In the genomic region with DNA sequence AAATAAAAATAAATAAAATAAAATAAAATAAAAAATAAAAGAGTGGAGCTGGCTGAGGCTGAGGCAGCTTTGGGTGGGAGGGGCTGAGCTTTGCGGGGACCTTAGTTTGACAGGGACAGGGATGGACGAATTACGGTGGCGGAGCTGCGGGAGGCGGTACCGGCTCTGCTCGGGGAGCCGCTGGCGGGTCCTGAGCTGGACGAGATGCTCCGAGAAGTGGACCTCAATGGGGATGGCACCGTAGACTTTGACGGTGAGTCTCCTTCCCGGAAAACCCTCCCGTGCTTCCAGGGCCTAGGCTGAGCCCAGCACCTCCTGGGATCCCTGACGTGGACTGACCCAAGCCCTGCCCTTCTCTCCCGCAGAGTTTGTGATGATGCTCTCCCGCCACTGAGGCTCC, we compare ENCODE assay signal across 24 cellular contexts. TPM values are rescaled to one million over a fixed set of nuclear protein-coding genes. Genes with fewer than 3 reads are reported as not detected.
DNase-seq lines count a peak whose midpoint lies in the region; ATAC-seq and TF ChIP-seq lines count a peak whose summit lies in the region.
"Had no signal": no experiment of that assay in that cellular context is flagged by ENCODE, and none has a peak within 500 bp of the region (broad histone marks: within the 10 kb centered on the region; RNA-seq: fewer than 3 reads in every experiment).

No MANE protein-coding gene starts in this region.

- no peaks in the 10 kb centered on the region for H3K9me3 ChIP-seq in OCI-LY7 (ENCODE audit: low read length)
- H3K9me3 ChIP-seq: A549, MG63 had no signal

- POLR2A ChIA-PET in OCI-LY7 (lab: Charles Lee): interaction anchor here (1.1 to 5.3 kb wide), 4 partner anchors 9 to 21 kb away, joined by 7 to 38 read pairs (median 25); partner anchors contain the start of genes PTPRCAP and TMEM134

- DNase-seq in H7: peak; percentile 46
- no peak for DNase-seq in OCI-LY7 (ENCODE audit: low spot score)
- DNase-seq in naive B cell: no peak
- no peak for DNase-seq in stimulated activated naive B cell treated with anti-CD40 and anti-IgM and Interleukin-4, amounts not matched to agents 10 μg/mL and 1 μg/mL and 100 μg/mL, for 72 hours
- DNase-seq in stimulated activated CD4-positive, alpha-beta T cell treated with anti-CD3 and anti-CD28 coated beads, Interleukin-1b, Interleukin-23, amount 100 ng/mL, for 48 hours: no peak
- no peak for DNase-seq in CD1c-positive myeloid dendritic cell (ENCODE audit: extremely low spot score)
- DNase-seq: Calu3; DMS79 treated with DMSO at 0.1 percent for 48 hours; KBM-7; MG63; NCI-H2029; NCI-H446; NCI-H526; NCI-H82; NK-92 treated with Interleukin-12 subunit alpha and Interleukin-12 subunit beta, amount 100 ng/mL, for 24 hours; SIG-M5; SW 1271 had no signal

- no peaks in the 10 kb centered on the region for H3K27me3 ChIP-seq in H7 (ENCODE audit: control insufficient read depth, insufficient read depth, low read length)
- H3K27me3 ChIP-seq: MG63 had no signal

- ATAC-seq in naive B cell (ENCODE audit: low read depth in 2 of 2): no peak
- ATAC-seq in stimulated activated naive B cell treated with anti-CD40 and anti-IgM and Interleukin-4, amounts not matched to agents 10 μg/mL and 1 μg/mL and 100 μg/mL, for 72 hours (replicated peaks): no peak
- ATAC-seq in HG02623 (IDR thresholded peaks at IDR 0.05; ENCODE audit: unreplicated experiment): no peak
- ATAC-seq: A549, HepG2, Panc1 had no signal

- H3K27me3 Mint-ChIP-seq in naive B cell: no peaks in the 10 kb centered on the region
- no peaks in the 10 kb centered on the region for H3K27me3 Mint-ChIP-seq in stimulated activated naive B cell treated with anti-CD40 and anti-IgM and Interleukin-4, amounts not matched to agents 10 μg/mL and 1 μg/mL and 100 μg/mL, for 72 hours

- H3K4me3 ChIP-seq in H7 (ENCODE audit: insufficient read depth, low read depth, low read length): no peak overlapping the region
- no peak overlapping the region for H3K4me3 ChIP-seq in OCI-LY7 (ENCODE audit: low read depth, low read length, poor library complexity, severe bottlenecking)
- H3K4me3 ChIP-seq: A549, MG63, SK-N-MC had no signal

- intact Hi-C loops in OCI-LY7 (cut with micrococcal nuclease; ENCODE audit: unreplicated experiment): loop anchor here (1.0 kb wide), 1 partner anchor 9 kb away; no protein-coding TSS in a partner anchor

- no peaks in the 10 kb centered on the region for H3K79me2 ChIP-seq in OCI-LY7 (ENCODE audit: insufficient read depth, low read depth, low read length)

- H3K27ac ChIP-seq in OCI-LY7 (ENCODE audit: low read depth, low read length, poor library complexity, severe bottlenecking): peak overlapping the region; percentile 97
- H3K27ac ChIP-seq: A549, C4-2B, SK-N-MC had no signal

- CTCF ChIA-PET in OCI-LY7 (lab: Charles Lee; ENCODE audit: unreplicated experiment): no interaction called here

- peak overlapping the region in 3 of 8 donors; percentile 59 to 79 (median 61) for H3K4me3 Mint-ChIP-seq in naive B cell
- H3K4me3 Mint-ChIP-seq in stimulated activated naive B cell treated with anti-CD40 and anti-IgM and Interleukin-4, amounts not matched to agents 10 μg/mL and 1 μg/mL and 100 μg/mL, for 72 hours: no peak overlapping the region

- H3K36me3 ChIP-seq in H7 (replicated peaks; ENCODE audit: control insufficient read depth, insufficient read depth, low read length) (no peaks in the 10 kb centered on the region), OCI-LY7 (ENCODE audit: insufficient read depth, low read length) (no peaks in the 10 kb centered on the region)
- H3K36me3 ChIP-seq: MG63 had no signal

- H3K36me3 Mint-ChIP-seq in naive B cell: peaks cover 0 to 7% of the 10 kb centered on the region in 2 donors
- no peaks in the 10 kb centered on the region for H3K36me3 Mint-ChIP-seq in stimulated activated naive B cell treated with anti-CD40 and anti-IgM and Interleukin-4, amounts not matched to agents 10 μg/mL and 1 μg/mL and 100 μg/mL, for 72 hours

- no peaks in the 10 kb centered on the region for H3K9me2 ChIP-seq in OCI-LY7 (ENCODE audit: insufficient read depth, low read length)

- H3K4me1 Mint-ChIP-seq in naive B cell: peaks cover 37 to 60% (median 59%) of the 10 kb centered on the region in 3 donors
- H3K4me1 Mint-ChIP-seq in stimulated activated naive B cell treated with anti-CD40 and anti-IgM and Interleukin-4, amounts not matched to agents 10 μg/mL and 1 μg/mL and 100 μg/mL, for 72 hours: peaks cover 35 to 75% of the 10 kb centered on the region in 2 donors

- BruUV-seq in OCI-LY7 (replicated peaks; lab: Mats Ljungman, UMichigan): no TSS peak

- peaks cover 43% of the 10 kb centered on the region for H3K4me1 ChIP-seq in OCI-LY7 (ENCODE audit: insufficient read depth, low read length, poor library complexity, severe bottlenecking)

- H3K4me2 ChIP-seq in OCI-LY7 (ENCODE audit: low read length): peak overlapping the region; percentile 79
- H3K4me2 ChIP-seq: A549 had no signal

- no peaks in the 10 kb centered on the region for H4K20me1 ChIP-seq in OCI-LY7 (ENCODE audit: insufficient read depth, low read length)

- H3K9me3 Mint-ChIP-seq in naive B cell: no peaks in the 10 kb centered on the region
- H3K9me3 Mint-ChIP-seq in stimulated activated naive B cell treated with anti-CD40 and anti-IgM and Interleukin-4, amounts not matched to agents 10 μg/mL and 1 μg/mL and 100 μg/mL, for 72 hours: no peaks in the 10 kb centered on the region

- H2AFZ ChIP-seq in OCI-LY7 (ENCODE audit: low read length): no peak overlapping the region

- TF ChIP-seq CTCF in OCI-LY7 (conservative IDR thresholded peaks at IDR 0.05; ENCODE audit: low read length): no peak

- peak overlapping the region in 5 of 6 donors; percentile 10 to 98 (median 83) for H3K27ac Mint-ChIP-seq in naive B cell
- peak overlapping the region; percentile 96 for H3K27ac Mint-ChIP-seq in stimulated activated naive B cell treated with anti-CD40 and anti-IgM and Interleukin-4, amounts not matched to agents 10 μg/mL and 1 μg/mL and 100 μg/mL, for 72 hours

RNA-seq across cellular contexts. Expression of gene CABP4, which starts 3.1 kb away (rescaled TPM):
- not detected in 2 replicates for total RNA-seq in H7 (2014; rRNA removed; shearing (Covaris generic))
- total RNA-seq in OCI-LY7 (2014; rRNA removed; shearing (Covaris generic)): 3.0 and 3.1 TPM in 2 replicates
- 11.5 and 11.8 TPM in 2 replicates for total RNA-seq in OCI-LY7 (2022)
- 1 to 10 TPM in 5 of 6 donors, not detected in 1; 1.5 to 6.8 (median 2.1) TPM for polyA plus RNA-seq in naive B cell (ENCODE audit: low read depth in 6 of 6)
- total RNA-seq: HepG2, HT1080 had no signal
- polyA plus RNA-seq: A549, HepG2 had no signal

RNA-seq across cellular contexts. Expression of gene GPR152, which starts 5.7 kb away (rescaled TPM):
- not detected in 2 replicates for total RNA-seq in H7 (2014; rRNA removed; shearing (Covaris generic))
- not detected in 2 replicates for total RNA-seq in OCI-LY7 (2014; rRNA removed; shearing (Covaris generic))
- total RNA-seq in OCI-LY7 (2022): not detected in 2 replicates
- polyA plus RNA-seq in naive B cell (ENCODE audit: low read depth in 6 of 6): 1 to 10 TPM in 5 of 6 donors, not detected in 1; 1.1 to 2.5 (median 1.7) TPM
- total RNA-seq: Calu3, HepG2, HT1080 had no signal
- polyA plus RNA-seq: A549, HepG2 had no signal

RNA-seq across cellular contexts. Expression of gene TMEM134, which starts 10.8 kb away (rescaled TPM):
- total RNA-seq in H7 (2014; rRNA removed; shearing (Covaris generic)): 34.9 and 51.7 TPM in 2 replicates
- 26.8 and 38.8 TPM in 2 replicates for total RNA-seq in OCI-LY7 (2014; rRNA removed; shearing (Covaris generic))
- total RNA-seq in OCI-LY7 (2022): 76.9 and 86.9 TPM in 2 replicates
- polyA plus RNA-seq in naive B cell (ENCODE audit: low read depth in 6 of 6): 100 to 1,000 TPM; 183 to 250 (median 221) TPM

RNA-seq across cellular contexts. Expression of gene CORO1B, which starts 15.0 kb away (rescaled TPM):
- total RNA-seq in H7 (2014; rRNA removed; shearing (Covaris generic)): 116 and 134 TPM in 2 replicates
- 48.0 and 55.3 TPM in 2 replicates for total RNA-seq in OCI-LY7 (2014; rRNA removed; shearing (Covaris generic))
- total RNA-seq in OCI-LY7 (2022): 85.3 and 87.4 TPM in 2 replicates
- polyA plus RNA-seq in naive B cell (ENCODE audit: low read depth in 6 of 6): 1 to 10 TPM; 6.5 to 9.9 (median 8.7) TPM

RNA-seq across cellular contexts. Expression of gene PTPRCAP, which starts 20.8 kb away (rescaled TPM):
- 0.74 and 2.6 TPM in 2 replicates for total RNA-seq in H7 (2014; rRNA removed; shearing (Covaris generic))
- 175 and 212 TPM in 2 replicates for total RNA-seq in OCI-LY7 (2014; rRNA removed; shearing (Covaris generic))
- total RNA-seq in OCI-LY7 (2022): 101 and 129 TPM in 2 replicates
- polyA plus RNA-seq in naive B cell (ENCODE audit: low read depth in 6 of 6): 1,000 to 10,000 TPM in 3 of 6 donors, 100 to 1,000 TPM in 3; 953 to 1,146 (median 1,009) TPM
- total RNA-seq: HT1080 had no signal
